In the genomic region with DNA sequence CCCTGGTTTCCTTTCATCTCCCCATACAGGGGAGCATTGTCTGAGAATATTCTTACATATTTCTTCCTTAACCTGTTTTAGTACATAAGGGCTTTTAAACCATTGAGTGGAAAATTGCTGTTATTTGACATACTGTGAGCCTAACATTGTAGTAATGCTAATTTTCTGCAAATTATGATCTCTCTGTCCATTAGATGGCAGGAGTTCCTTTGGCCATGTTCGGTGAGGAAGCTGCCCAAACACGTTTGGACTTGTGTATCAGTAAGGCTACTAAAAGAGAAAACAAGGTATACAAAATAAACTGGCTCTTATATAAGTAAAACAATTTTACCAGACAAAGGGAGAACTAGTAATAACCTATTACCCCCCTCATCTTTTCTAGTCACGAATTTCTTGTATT, we compare ENCODE assay signal across 10 cellular contexts. TPM values are rescaled to one million over a fixed set of nuclear protein-coding genes. Genes with fewer than 3 reads are reported as not detected.
DNase-seq lines count a peak whose midpoint lies in the region; TF ChIP-seq lines count a peak whose summit lies in the region.
"Had no signal": no experiment of that assay in that cellular context is flagged by ENCODE, and none has a peak within 500 bp of the region (broad histone marks: within the 10 kb centered on the region; RNA-seq: fewer than 3 reads in every experiment).

No MANE protein-coding gene starts in this region.

- 69 to 76% methylated on average over 3 of the region's 3 CpGs for WGBS in transverse colon (ENCODE audit: low coverage in 1 of 2), 2 donors

- intact Hi-C loops in transverse colon (cut with DNase I; ENCODE audit: low total_unique reads) = no loop called here

- in situ Hi-C loops in transverse colon (cut with MboI; ENCODE audit: low pct_ligation_motif_present in 1 of 4, low pct_unique_long_range_greater_than_20kb in 1 of 4, low sequenced_read_pairs in 3 of 4) = loop anchor here in 1 of 4 donors (10.0 kb wide), 1 partner anchor 155 kb away; no protein-coding TSS in a partner anchor

- H3K27me3 ChIP-seq in transverse colon = no peaks in the 10 kb centered on the region

- no peak overlapping the region for H3K27ac Mint-ChIP-seq in mesothelial cell of epicardium

- H3K9me3 ChIP-seq in transverse colon = no peaks in the 10 kb centered on the region

- H3K27ac ChIP-seq in transverse colon = no peak overlapping the region

- no peaks in the 10 kb centered on the region for H3K9me3 Mint-ChIP-seq in mesothelial cell of epicardium

- no peaks in the 10 kb centered on the region for H3K36me3 ChIP-seq in transverse colon

- peak; percentile 14 for TF ChIP-seq CTCF in retinal pigment epithelial cell (conservative IDR thresholded peaks at IDR 0.05; ENCODE audit: low read depth, low read length)
- TF ChIP-seq CTCF in mesothelial cell of epicardium (IDR thresholded peaks at IDR 0.05; ENCODE audit: unreplicated experiment) = no peak
- TF ChIP-seq CTCF in transverse colon (IDR thresholded peaks at IDR 0.05) = peak in 2 of 5 experiments; percentile 14 to 20

- no peaks in the 10 kb centered on the region for H3K27me3 Mint-ChIP-seq in mesothelial cell of epicardium (ENCODE audit: low read depth)

- H3K4me1 Mint-ChIP-seq in mesothelial cell of epicardium = peaks cover 29% of the 10 kb centered on the region

- TF ChIP-seq POLR2A in transverse colon (IDR thresholded peaks at IDR 0.05) = no peak

- H3K4me3 Mint-ChIP-seq in mesothelial cell of epicardium = no peak overlapping the region

- no peak for TF ChIP-seq EP300 in transverse colon (IDR thresholded peaks at IDR 0.05; ENCODE audit: low read depth)

- H3K4me3 ChIP-seq in retinal pigment epithelial cell (ENCODE audit: low read length) = no peak overlapping the region
- H3K4me3 ChIP-seq in transverse colon = no peak overlapping the region

- no peaks in the 10 kb centered on the region for H3K4me1 ChIP-seq in transverse colon

- DNase-seq in NCI-H82 (lab: John Stamatoyannopoulos, UW) (peak; percentile 27), NCI-H82 treated with DMSO at 0.1 percent for 48 hours (lab: John Stamatoyannopoulos, UW; ENCODE audit: unreplicated experiment) (no peak), MV-4-11 (lab: John Stamatoyannopoulos, UW) (peak; percentile 17), dermis blood vessel endothelial cell (peak; percentile 54), retinal pigment epithelial cell (ENCODE audit: low read depth) (no peak), mesothelial cell of epicardium (ENCODE audit: low spot score in 2 of 2, unreplicated experiment in 2 of 2) (no peak), transverse colon (no peak), putamen (ENCODE audit: low spot score) (no peak)
- DNase-seq: H7, NCI-H2081 treated with DMSO at 0.1 percent for 48 hours had no signal

- H3K36me3 Mint-ChIP-seq in mesothelial cell of epicardium = no peaks in the 10 kb centered on the region

RNA-seq across cellular contexts. Expression of a gene that starts 29.2 kb away (rescaled TPM):
- total RNA-seq in dermis blood vessel endothelial cell (2.6 and 7.7 TPM in 2 replicates), mesothelial cell of epicardium (16.3 to 18.8 TPM (median 16.6 TPM) in 3 replicates), transverse colon (1 to 10 TPM in 2 of 4 donors, under 1 TPM in 1, not detected in 1; 0.68 to 2.8 (median 1.3) TPM)

Comparison
In these comparisons a context has a peak if more than half of its experiments do, and no peak if none do; other contexts are left out.
1. DNase-seq: peak in NCI-H82 (single experiment), MV-4-11 (single experiment) and dermis blood vessel endothelial cell (single experiment); none in NCI-H82 treated with DMSO at 0.1 percent for 48 hours (single experiment), retinal pigment epithelial cell (single experiment), mesothelial cell of epicardium (0 of 2), transverse colon (single experiment) and putamen (single experiment).